In genomic region chr10:104120903-104121484, GRCh38 we compare ENCODE assay signal across 7 cellular contexts. TPM values are rescaled to one million over a fixed set of nuclear protein-coding genes. Genes with fewer than 3 reads are reported as not detected.
DNase-seq lines count a peak whose midpoint lies in the region; ATAC-seq, FAIRE-seq and TF ChIP-seq lines count a peak whose summit lies in the region.

No MANE protein-coding gene starts in this region.

- FAIRE-seq in HepG2 (lab: Jason Lieb, UNC): peak; percentile 95

- peak in 1 of 2 experiments; percentile 54; a peak in 2 of 4 replicates for TF ChIP-seq EP300 in HepG2 (IDR thresholded peaks at IDR 0.05; ENCODE audit: low read depth in 2 of 2, low read length in 2 of 2)
- no peak for TF ChIP-seq EP300 in HepG2 (CRISPR knock-in tag; IDR thresholded peaks at IDR 0.05; ENCODE audit: borderline replicate concordance)

- H3K4me3 ChIP-seq in HepG2 (replicated peaks in 1 of 3; ENCODE audit: insufficient read depth in 1 of 3, low read depth in 2 of 3, low read length in 3 of 3): peak overlapping the region; percentile 70 to 87 (median 78)

- intact Hi-C loops in HepG2 (cut with micrococcal nuclease; ENCODE audit: unreplicated experiment): loop anchor here (2.0 to 10.0 kb wide), 6 partner anchors 68 to 226 kb away; partner anchors contain the start of genes GSTO1, SLK and STN1

- TF ChIP-seq RAD21 in HepG2 (CRISPR knock-in tag; IDR thresholded peaks at IDR 0.05): no peak

- no peaks in the 10 kb centered on the region for H3K79me2 ChIP-seq in HepG2 (ENCODE audit: insufficient read depth, low read length)

- H3K27ac ChIP-seq in HepG2 (ENCODE audit: extremely low read length, insufficient read depth, low read length): peak overlapping the region; percentile 98

- in situ Hi-C loops in HepG2 (cut with HindIII; ENCODE audit: extremely low pct_ligation_motif_present, low pct_unique_long_range_greater_than_20kb): loop anchor here (5.0 kb wide), 1 partner anchor 234 kb away; no protein-coding TSS in a partner anchor

- peaks cover 0 to 2% of the 10 kb centered on the region in 2 experiments; a peak in 1 of 5 replicates for H3K27me3 ChIP-seq in HepG2 (ENCODE audit: control insufficient read depth in 1 of 2, insufficient read depth in 2 of 2, low read length in 2 of 2)

- ATAC-seq in GM18508 (IDR thresholded peaks at IDR 0.05; ENCODE audit: insufficient read depth, unreplicated experiment): peak; percentile 40
- ATAC-seq in HG03066 (IDR thresholded peaks at IDR 0.05; ENCODE audit: low read depth, unreplicated experiment): peak; percentile 26
- ATAC-seq in HepG2: peak; percentile 61

- CTCF ChIA-PET in HepG2 (lab: Yijun Ruan, JAX; ENCODE audit: low intra/inter-chr PET ratio, low total read pairs): no interaction called here

- no peaks in the 10 kb centered on the region for H3K9me3 ChIP-seq in HepG2 (ENCODE audit: low read length)

- 0% methylated on average over 22 of the region's 28 CpGs for WGBS in HepG2 (ENCODE audit: low lambda C conversion rate)

- TSS peak; percentile 92 for BruUV-seq in HepG2 (replicated peaks; lab: Mats Ljungman, UMichigan)

- POLR2A ChIA-PET in HepG2 (lab: Yijun Ruan, JAX): interaction anchor here (0.6 to 2.2 kb wide), 14 partner anchors 11 to 184 kb away, joined by 3 to 16 read pairs (median 3); partner anchors contain the start of genes CFAP43 and GSTO1

- H2AFZ ChIP-seq in HepG2 (ENCODE audit: low read length): peak overlapping the region; percentile 66

- no peaks in the 10 kb centered on the region for H3K36me3 ChIP-seq in HepG2 (replicated peaks in 1 of 2; ENCODE audit: control insufficient read depth in 1 of 2, insufficient read depth in 2 of 2, low read length in 2 of 2)

- peak overlapping the region; percentile 94 for H3K9ac ChIP-seq in HepG2 (ENCODE audit: insufficient read depth, low read depth, low read length)

- no peak for TF ChIP-seq CTCF in HepG2 (CRISPR knock-in tag; IDR thresholded peaks at IDR 0.05)

- DNase-seq in NCI-H69 (lab: John Stamatoyannopoulos, UW): peak; percentile 89
- DNase-seq in activated CD4-positive, alpha-beta T cell treated with anti-CD3 and anti-CD28 coated beads, Interleukin-2, amount 50 U/mL, for 4 hours: peak; percentile 83 to 84
- DNase-seq in dermis microvascular lymphatic vessel endothelial cell (ENCODE audit: low read depth in 2 of 2): peak; percentile 97 to 98
- peak; percentile 87 for DNase-seq in HepG2 (ENCODE audit: low spot score)
- DNase-seq in stimulated activated CD4-positive, alpha-beta T cell treated with anti-CD3 and anti-CD28 coated beads, Interleukin-2, amount 100 ng/mL, for 48 hours: peak; percentile 62 to 80

- TF ChIP-seq POLR2A in HepG2 (IDR thresholded peaks at IDR 0.05; ENCODE audit: insufficient read depth in 1 of 2, low read depth in 2 of 2, low read length in 2 of 2): no peak; a peak in 1 of 4 replicates

- H3K4me2 ChIP-seq in HepG2 (ENCODE audit: low read depth, low read length): peak overlapping the region; percentile 94

- H4K20me1 ChIP-seq in HepG2 (ENCODE audit: insufficient read depth, low read length): no peaks in the 10 kb centered on the region

- H3K4me1 ChIP-seq in HepG2 (ENCODE audit: insufficient read depth, low read length): peaks cover 23% of the 10 kb centered on the region

TF ChIP-seq in HepG2, 621 proteins besides CTCF, POLR2A, EP300 and RAD21 (continues in another document):
- TF ChIP-seq ZKSCAN8 (CRISPR knock-in tag; IDR thresholded peaks at IDR 0.05; ENCODE audit: borderline replicate concordance) (0 out of 2 replicates have a peak, but pooled peaks have one; percentile 16), ZNF740 (CRISPR knock-in tag; IDR thresholded peaks at IDR 0.05) (peak; percentile 76; the same call in 1 of the 2 replicates), PHF8 (CRISPR knock-in tag; IDR thresholded peaks at IDR 0.05) (0 out of 2 replicates have a peak, but pooled peaks have one; percentile 26), NONO (IDR thresholded peaks at IDR 0.05) (no peak), NONO (CRISPR knock-in tag; conservative IDR thresholded peaks at IDR 0.05) (no peak), HOMEZ (CRISPR knock-in tag; IDR thresholded peaks at IDR 0.05; ENCODE audit: low read depth) (peak; percentile 42)

RNA-seq across cellular contexts. Expression of gene SFR1, which starts 1.0 kb away (rescaled TPM):
- total RNA-seq in dermis microvascular lymphatic vessel endothelial cell (3.5 and 4.9 TPM in 2 replicates), HepG2 (2016; rRNA removed; fragmentation: Illumina TruSeq; extraction: Trizol) (6.1 and 6.9 TPM in 2 replicates)
- total RNA-seq in HepG2 (2016; cell fraction: cytosol; rRNA removed; fragmentation: Illumina TruSeq; extraction: Trizol; ENCODE audit: low read depth): 4.1 and 4.3 TPM in 2 replicates
- total RNA-seq in HepG2 (2016; cell fraction: insoluble cytoplasmic fraction; rRNA removed; fragmentation: Illumina TruSeq; extraction: Trizol): 7.2 and 7.6 TPM in 2 replicates
- 4.9 and 7.0 TPM in 2 replicates for total RNA-seq in HepG2 (2016; cell fraction: membrane; rRNA removed; fragmentation: Illumina TruSeq; extraction: Trizol)
- 5.2 and 7.4 TPM in 2 replicates for total RNA-seq in HepG2 (2016; cell fraction: nucleus; rRNA removed; fragmentation: Illumina TruSeq; extraction: Trizol)
- polyA plus RNA-seq in HepG2 (2011; rRNA removed): 1.6 and 2.2 TPM in 2 replicates
- 1.4 and 1.5 TPM in 2 replicates for polyA plus RNA-seq in HepG2 (2011; cell fraction: cytosol; rRNA removed)
- 0.43 and 1.2 TPM in 2 replicates for polyA plus RNA-seq in HepG2 (2011; cell fraction: nucleus; rRNA removed)
- polyA plus RNA-seq in HepG2 (2012): 2.3 and 3.8 TPM in 2 replicates
- polyA plus RNA-seq in HepG2 (2016; cell fraction: cytosol; fragmentation: Illumina TruSeq; extraction: Trizol; ENCODE audit: low read depth): 1.7 and 2.1 TPM in 2 replicates
- polyA plus RNA-seq in HepG2 (2016; cell fraction: insoluble cytoplasmic fraction; fragmentation: Illumina TruSeq; extraction: Trizol; ENCODE audit: low read depth): 9.5 TPM in 2 replicates
- polyA plus RNA-seq in HepG2 (2016; cell fraction: membrane; fragmentation: Illumina TruSeq; extraction: Trizol; ENCODE audit: low read depth): 3.4 and 4.3 TPM in 2 replicates
- 6.6 and 10.8 TPM in 2 replicates for polyA plus RNA-seq in HepG2 (2016; cell fraction: nucleus; fragmentation: Illumina TruSeq; extraction: Trizol; ENCODE audit: insufficient read depth, low read depth)
- polyA minus RNA-seq in HepG2 (2011; rRNA and poly(A)+ RNA removed; ENCODE audit: low replicate concordance): 2.4 TPM in 1 of 2 replicates, not detected in the other
- polyA minus RNA-seq in HepG2 (2011; cell fraction: cytosol; rRNA and poly(A)+ RNA removed): 3.3 and 4.0 TPM in 2 replicates
- polyA minus RNA-seq in HepG2 (2011; cell fraction: nucleus; rRNA and poly(A)+ RNA removed): 2.0 and 2.7 TPM in 2 replicates

RNA-seq across cellular contexts. Expression of gene COL17A1, which starts 35.3 kb away (rescaled TPM):
- total RNA-seq in dermis microvascular lymphatic vessel endothelial cell (0.25 and 0.90 TPM in 2 replicates), HepG2 (2016; rRNA removed; fragmentation: Illumina TruSeq; extraction: Trizol) (not detected in 2 replicates)
- not detected in 2 replicates for total RNA-seq in HepG2 (2016; cell fraction: cytosol; rRNA removed; fragmentation: Illumina TruSeq; extraction: Trizol; ENCODE audit: low read depth)
- total RNA-seq in HepG2 (2016; cell fraction: insoluble cytoplasmic fraction; rRNA removed; fragmentation: Illumina TruSeq; extraction: Trizol): 0.09 TPM in 1 of 2 replicates, not detected in the other
- 0.21 TPM in 1 of 2 replicates, not detected in the other for total RNA-seq in HepG2 (2016; cell fraction: membrane; rRNA removed; fragmentation: Illumina TruSeq; extraction: Trizol)
- not detected in 2 replicates for total RNA-seq in HepG2 (2016; cell fraction: nucleus; rRNA removed; fragmentation: Illumina TruSeq; extraction: Trizol)
- 0.03 and 0.13 TPM in 2 replicates for polyA plus RNA-seq in HepG2 (2011; rRNA removed)
- polyA plus RNA-seq in HepG2 (2011; cell fraction: cytosol; rRNA removed): 0.04 TPM in 1 of 2 replicates, not detected in the other
- polyA plus RNA-seq in HepG2 (2011; cell fraction: nucleus; rRNA removed): 0.35 and 0.54 TPM in 2 replicates
- polyA plus RNA-seq in HepG2 (2012): not detected in 2 replicates
- not detected in 2 replicates for polyA plus RNA-seq in HepG2 (2016; cell fraction: cytosol; fragmentation: Illumina TruSeq; extraction: Trizol; ENCODE audit: low read depth)
- polyA plus RNA-seq in HepG2 (2016; cell fraction: insoluble cytoplasmic fraction; fragmentation: Illumina TruSeq; extraction: Trizol; ENCODE audit: low read depth): not detected in 2 replicates
- polyA plus RNA-seq in HepG2 (2016; cell fraction: membrane; fragmentation: Illumina TruSeq; extraction: Trizol; ENCODE audit: low read depth): not detected in 2 replicates
- polyA plus RNA-seq in HepG2 (2016; cell fraction: nucleus; fragmentation: Illumina TruSeq; extraction: Trizol; ENCODE audit: insufficient read depth, low read depth): 0.32 TPM in 1 of 2 replicates, not detected in the other
- polyA minus RNA-seq in HepG2 (2011; rRNA and poly(A)+ RNA removed; ENCODE audit: low replicate concordance): 0.92 and 1.6 TPM in 2 replicates
- not detected in 2 replicates for polyA minus RNA-seq in HepG2 (2011; cell fraction: cytosol; rRNA and poly(A)+ RNA removed)
- 0.25 TPM in 1 of 2 replicates, not detected in the other for polyA minus RNA-seq in HepG2 (2011; cell fraction: nucleus; rRNA and poly(A)+ RNA removed)

Comparison
In these comparisons a context has a peak if more than half of its experiments do, and no peak if none do; other contexts are left out.
1. Peak in every context shown above with its lines: DNase-seq, ATAC-seq, H3K4me3 ChIP-seq and H3K27ac ChIP-seq.